In genomic region chr17:61397086-61397842, GRCh38 we compare ENCODE assay signal across 10 cellular contexts. TPM values are rescaled to one million over a fixed set of nuclear protein-coding genes. Genes with fewer than 3 reads are reported as not detected.
DNase-seq lines count a peak whose midpoint lies in the region; FAIRE-seq and TF ChIP-seq lines count a peak whose summit lies in the region.
"Had no signal": no experiment of that assay in that cellular context is flagged by ENCODE, and none has a peak within 500 bp of the region (broad histone marks: within the 10 kb centered on the region; RNA-seq: fewer than 3 reads in every experiment).

No MANE protein-coding gene starts in this region.

- H3K27ac Mint-ChIP-seq in HFFc6, result peak overlapping the region; percentile 88
- H3K27ac Mint-ChIP-seq in CD4-positive, alpha-beta memory T cell, result no peak overlapping the region
- H3K27ac Mint-ChIP-seq: activated CD4-positive, alpha-beta T cell treated with anti-CD3 and anti-CD28 coated beads for 36 hours had no signal

- H3K4me1 Mint-ChIP-seq in HFFc6 (ENCODE audit: low read depth), result peaks cover 33% of the 10 kb centered on the region
- H3K4me1 Mint-ChIP-seq in CD4-positive, alpha-beta memory T cell, result peaks cover 12 to 32% (median 22%) of the 10 kb centered on the region in 4 donors

- peaks cover 36 to 42% of the 10 kb centered on the region in 2 donors for H3K27me3 ChIP-seq in small intestine (ENCODE audit: control insufficient read depth in 2 of 2, insufficient read depth in 2 of 2, low read length in 2 of 2)
- peaks cover 22% of the 10 kb centered on the region for H3K27me3 ChIP-seq in CD4-positive, alpha-beta memory T cell (ENCODE audit: insufficient read depth, low read length)

- TF ChIP-seq CTCF in HFFc6 (IDR thresholded peaks at IDR 0.05), result peak; percentile 28; the same call in 1 of the 2 replicates

- CTCF ChIA-PET in CD4-positive, alpha-beta memory T cell (lab: Charles Lee; ENCODE audit: partially characterized antibody), result interaction anchor here (1.2 kb wide), 1 partner anchor 15 kb away, joined by 4 read pairs; no protein-coding TSS in a partner anchor

- no peaks in the 10 kb centered on the region for H3K9me3 ChIP-seq in small intestine (ENCODE audit: control insufficient read depth, low read depth)
- H3K9me3 ChIP-seq in CD4-positive, alpha-beta memory T cell (ENCODE audit: control insufficient read depth in 1 of 2, low read length in 2 of 2), result no peaks in the 10 kb centered on the region

- peaks cover 0 to 5% of the 10 kb centered on the region in 2 donors for H3K4me1 ChIP-seq in small intestine (ENCODE audit: control insufficient read depth in 2 of 2, insufficient read depth in 1 of 2, low read depth in 1 of 2, low read length in 1 of 2)
- H3K4me1 ChIP-seq in CD4-positive, alpha-beta memory T cell (ENCODE audit: insufficient read depth, low read length), result peaks cover 31% of the 10 kb centered on the region

- intact Hi-C loops in CD4-positive, alpha-beta memory T cell (cut with micrococcal nuclease), result no loop called here

- no peak for FAIRE-seq in small intestine (lab: Jason Lieb, UNC)

- H3K27ac ChIP-seq in small intestine (ENCODE audit: low read depth in 1 of 2, low read length in 1 of 2), result peak overlapping the region in 1 of 2 donors; percentile 83
- no peak overlapping the region for H3K27ac ChIP-seq in CD4-positive, alpha-beta memory T cell (ENCODE audit: low read depth, low read length)

- H3K27me3 Mint-ChIP-seq in HFFc6 (ENCODE audit: insufficient read depth), result peaks cover 2% of the 10 kb centered on the region
- H3K27me3 Mint-ChIP-seq in CD4-positive, alpha-beta memory T cell, result peaks cover 26 to 37% of the 10 kb centered on the region in 2 donors

- H3K4me3 ChIP-seq in small intestine (ENCODE audit: low read depth in 1 of 2, low read length in 2 of 2), result peak overlapping the region; percentile 13 to 14
- no peak overlapping the region for H3K4me3 ChIP-seq in CD4-positive, alpha-beta memory T cell (ENCODE audit: low read length in 2 of 2)

- peaks cover 19% of the 10 kb centered on the region for H3K36me3 Mint-ChIP-seq in HFFc6 (ENCODE audit: low read depth)
- peaks cover 1 to 8% of the 10 kb centered on the region in 2 donors for H3K36me3 Mint-ChIP-seq in CD4-positive, alpha-beta memory T cell

- 2 to 5% (median 3%) methylated on average over 35 to 67 of the region's 67 CpGs for WGBS in small intestine, 3 donors

- H3K4me3 Mint-ChIP-seq in HFFc6, result peak overlapping the region; percentile 95
- H3K4me3 Mint-ChIP-seq in CD4-positive, alpha-beta memory T cell, result peak overlapping the region in 4 of 8 donors; percentile 21 to 87 (median 61)
- H3K4me3 Mint-ChIP-seq: activated CD4-positive, alpha-beta T cell treated with anti-CD3 and anti-CD28 coated beads for 36 hours had no signal

- POLR2A ChIA-PET in CD4-positive, alpha-beta memory T cell (lab: Charles Lee; ENCODE audit: partially characterized antibody), result no interaction called here

- DNase-seq in HFFc6 (no peak), astrocyte of the hippocampus (ENCODE audit: low read depth, low spot score) (peak; percentile 55), iPS-NIHi7 (ENCODE audit: extremely low spot score) (peak; percentile 68), small intestine (no peak), amniotic stem cell (lab: John Stamatoyannopoulos, UW) (no peak)
- no peak for DNase-seq in activated CD4-positive, alpha-beta T cell treated with anti-CD3 and anti-CD28 coated beads, Interleukin-2, amount 50 U/mL, for 48 hours
- DNase-seq in CD4-positive, alpha-beta memory T cell, result no peak
- no peak for DNase-seq in activated naive CD4-positive, alpha-beta T cell (lab: John Stamatoyannopoulos, UW)
- DNase-seq: NCI-H1694 treated with DMSO at 0.1 percent for 48 hours had no signal

- H3K36me3 ChIP-seq in small intestine (ENCODE audit: control insufficient read depth in 2 of 2, insufficient read depth in 2 of 2, low read length in 2 of 2), result no peaks in the 10 kb centered on the region
- H3K36me3 ChIP-seq in CD4-positive, alpha-beta memory T cell (ENCODE audit: insufficient read depth, low read length), result no peaks in the 10 kb centered on the region

- no peaks in the 10 kb centered on the region for H3K9me3 Mint-ChIP-seq in HFFc6
- H3K9me3 Mint-ChIP-seq in CD4-positive, alpha-beta memory T cell, result peaks cover 0 to 9% (median 0%) of the 10 kb centered on the region in 8 donors

RNA-seq across cellular contexts. Expression of gene TBX2, which starts 2.4 kb away (rescaled TPM):
- 10 to 100 TPM; 42.3 to 71.4 (median 67.3) TPM for total RNA-seq in HFFc6 (2021; fragmentation: NEBNext Ultra II Directional; extraction: Animal tissue kit (Norgen Biotek cat#: 25700))
- 1 to 10 TPM in 2 of 3 donors, under 1 TPM in 1; 0.45 to 9.5 (median 4.3) TPM for polyA plus RNA-seq in small intestine
- total RNA-seq in CD4-positive, alpha-beta memory T cell, result not detected
- polyA plus RNA-seq in CD4-positive, alpha-beta memory T cell, result not detected
- total RNA-seq: activated CD4-positive, alpha-beta T cell treated with anti-CD3 and anti-CD28 coated beads for 36 hours had no signal

RNA-seq across cellular contexts. Expression of gene TBX4, which starts 55.0 kb away (rescaled TPM):
- total RNA-seq in HFFc6 (2021; fragmentation: NEBNext Ultra II Directional; extraction: Animal tissue kit (Norgen Biotek cat#: 25700)), result under 1 TPM in 3 of 6 experiments, not detected in 3; 0.11 to 0.26 (median 0.18) TPM
- not detected for polyA plus RNA-seq in small intestine
- total RNA-seq in CD4-positive, alpha-beta memory T cell, result not detected
- polyA plus RNA-seq in CD4-positive, alpha-beta memory T cell, result not detected
- total RNA-seq: activated CD4-positive, alpha-beta T cell treated with anti-CD3 and anti-CD28 coated beads for 36 hours had no signal

Comparison
In these comparisons a context has a peak if more than half of its experiments do, and no peak if none do; other contexts are left out.
1. DNase-seq: peak in astrocyte of the hippocampus (single experiment) and iPS-NIHi7 (single experiment); none in HFFc6 (single experiment), small intestine (single experiment), activated CD4-positive, alpha-beta T cell treated with anti-CD3 and anti-CD28 coated beads, Interleukin-2, amount 50 U/mL, for 48 hours (0 of 2), amniotic stem cell (single experiment), CD4-positive, alpha-beta memory T cell (0 of 5) and activated naive CD4-positive, alpha-beta T cell (0 of 4).
2. H3K4me3 ChIP-seq: peak in small intestine (2 of 2); none in CD4-positive, alpha-beta memory T cell (0 of 2).
3. RNA of gene TBX2, which starts 2.4 kb away (total RNA-seq): 42.3 to 71.4 TPM in HFFc6; not detected in CD4-positive, alpha-beta memory T cell; every median in the first group is over 10 times any median in the second.